Comparison of ENCODE assay signal across 23 cellular contexts in the genomic region with DNA sequence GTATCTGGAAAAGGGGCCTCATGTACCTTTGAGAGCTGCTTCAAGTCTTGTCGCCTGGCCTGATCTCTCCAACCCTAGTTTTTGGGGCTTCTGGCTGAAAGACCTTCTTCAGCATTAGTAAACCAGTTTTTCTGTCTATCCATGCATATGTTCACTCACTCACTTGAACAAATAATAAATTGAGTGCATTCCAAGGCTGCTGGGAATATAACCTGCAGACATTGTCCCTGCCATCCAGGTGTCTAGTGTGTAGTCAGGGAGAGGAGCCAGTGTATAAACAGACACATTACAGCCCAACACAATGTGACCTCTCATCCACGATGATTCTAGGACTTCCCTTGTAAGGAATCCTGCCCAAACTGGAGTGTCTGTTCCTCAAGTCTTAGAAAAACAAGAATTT.
DNase-seq lines count a peak whose midpoint lies in the region; ATAC-seq and TF ChIP-seq lines count a peak whose summit lies in the region.
"Had no signal": no experiment of that assay in that cellular context is flagged by ENCODE, and none has a peak within 500 bp of the region (broad histone marks: within the 10 kb centered on the region; RNA-seq: fewer than 3 reads in every experiment).

No MANE protein-coding gene starts in this region.

- peaks cover 54% of the 10 kb centered on the region for H3K4me1 ChIP-seq in Caco-2
- H3K4me1 ChIP-seq: SJSA1 had no signal

- H3K9me3 Mint-ChIP-seq in Caco-2 (ENCODE audit: unreplicated experiment) (no peaks in the 10 kb centered on the region), memory B cell (no peaks in the 10 kb centered on the region)
- H3K9me3 Mint-ChIP-seq: CD4-positive, alpha-beta T cell had no signal

- no peak for ATAC-seq in memory B cell (ENCODE audit: low read depth)

- no peak overlapping the region for H3K4me3 ChIP-seq in Caco-2 (ENCODE audit: low read depth, low read length)
- H3K4me3 ChIP-seq: BLaER1, SJSA1 had no signal

- BruUV-seq in Caco-2 (replicated peaks; lab: Mats Ljungman, UMichigan) = no TSS peak

- no peak for TF ChIP-seq CTCF in Caco-2 (IDR thresholded peaks at IDR 0.05; ENCODE audit: insufficient read depth in 1 of 2, low read depth in 1 of 2, low read length in 1 of 2, severe bottlenecking in 1 of 2, unreplicated experiment in 1 of 2)

- H3K27ac Mint-ChIP-seq in Caco-2 (ENCODE audit: unreplicated experiment) (peak overlapping the region; percentile 78), memory B cell (peak overlapping the region; percentile 58)
- H3K27ac Mint-ChIP-seq: CD4-positive, alpha-beta T cell had no signal

- H3K4me1 Mint-ChIP-seq in Caco-2 (ENCODE audit: low read depth, unreplicated experiment) = peaks cover 51% of the 10 kb centered on the region
- H3K4me1 Mint-ChIP-seq in memory B cell = peaks cover 39% of the 10 kb centered on the region

- H3K36me3 Mint-ChIP-seq in Caco-2 (ENCODE audit: insufficient read depth, unreplicated experiment) = no peaks in the 10 kb centered on the region
- peaks cover 11% of the 10 kb centered on the region for H3K36me3 Mint-ChIP-seq in memory B cell

- H3K27me3 Mint-ChIP-seq in Caco-2 (ENCODE audit: insufficient read depth, unreplicated experiment) (no peaks in the 10 kb centered on the region), memory B cell (no peaks in the 10 kb centered on the region)
- H3K27me3 Mint-ChIP-seq: CD4-positive, alpha-beta T cell had no signal

- no peaks in the 10 kb centered on the region for H3K36me3 ChIP-seq in Caco-2 (ENCODE audit: control insufficient read depth, insufficient read depth, low read length)
- H3K36me3 ChIP-seq: SJSA1 had no signal

- H3K27me3 ChIP-seq in Caco-2 (replicated peaks; ENCODE audit: control insufficient read depth, insufficient read depth, low read length) = no peaks in the 10 kb centered on the region
- H3K27me3 ChIP-seq: BLaER1, SJSA1 had no signal

- no peak overlapping the region for H3K4me3 Mint-ChIP-seq in Caco-2 (ENCODE audit: unreplicated experiment)
- H3K4me3 Mint-ChIP-seq in memory B cell = no peak overlapping the region
- H3K4me3 Mint-ChIP-seq: CD4-positive, alpha-beta T cell had no signal

- CTCF ChIA-PET in Caco-2 (lab: Charles Lee) = interaction anchor here (1.0 to 2.0 kb wide), 4 partner anchors 17 to 135 kb away, joined by 3 to 9 read pairs (median 4); no protein-coding TSS in a partner anchor

- DNase-seq in NCI-H146 (lab: John Stamatoyannopoulos, UW) (peak; percentile 15), NCI-H146 treated with DMSO at 0.1 percent for 48 hours (lab: John Stamatoyannopoulos, UW; ENCODE audit: unreplicated experiment) (no peak), Caco-2 (no peak), NCI-H2029 (lab: John Stamatoyannopoulos, UW) (peak; percentile 44), memory B cell (ENCODE audit: low spot score in 2 of 2) (no peak), nucleus accumbens (lab: John Stamatoyannopoulos, UW) (no peak), NCI-H510A (lab: John Stamatoyannopoulos, UW) (no peak), iPS-NIHi11 (ENCODE audit: low spot score) (no peak)
- DNase-seq: ACHN; CD4-positive, alpha-beta T cell; HCEC 1CT; IMR-90; KG1; NCI-H1092 treated with DMSO at 0.1 percent for 48 hours; NCI-H1436; NCI-H1930; NCI-H2171; NCI-H524 treated with DMSO at 0.1 percent for 48 hours; NCI-H774; Right ventricle myocardium superior; RPMI8226 had no signal

- POLR2A ChIA-PET in Caco-2 (lab: Charles Lee) = no interaction called here

- 0 out of 2 replicates have a peak, but pooled peaks cover 4% of the 10 kb centered on the region for H3K9me3 ChIP-seq in Caco-2
- H3K9me3 ChIP-seq: SJSA1 had no signal

- intact Hi-C loops in Caco-2 (cut with micrococcal nuclease; ENCODE audit: unreplicated experiment) = loop anchor here (2.0 kb wide), 1 partner anchor 17 kb away; no protein-coding TSS in a partner anchor

Comparison
In these comparisons a context has a peak if more than half of its experiments do, and no peak if none do; other contexts are left out.
1. DNase-seq: peak in NCI-H146 (single experiment) and NCI-H2029 (single experiment); none in NCI-H146 treated with DMSO at 0.1 percent for 48 hours (single experiment), Caco-2 (0 of 2), memory B cell (0 of 2), nucleus accumbens (0 of 56), NCI-H510A (single experiment) and iPS-NIHi11 (single experiment).